ENCODE assay signal across 10 cellular contexts in genomic region chr10:13690281-13690825, GRCh38.
DNase-seq lines count a peak whose midpoint lies in the region; ATAC-seq, FAIRE-seq and TF ChIP-seq lines count a peak whose summit lies in the region.
"Had no signal": no experiment of that assay in that cellular context is flagged by ENCODE, and none has a peak within 500 bp of the region (broad histone marks: within the 10 kb centered on the region; RNA-seq: fewer than 3 reads in every experiment).

No MANE protein-coding gene starts in this region.

- peaks cover 21% of the 10 kb centered on the region for H3K4me1 ChIP-seq in HUES48 (ENCODE audit: control insufficient read depth, insufficient read depth, low read length)
- peaks cover 17 to 54% (median 34%) of the 10 kb centered on the region in 3 donors for H3K4me1 ChIP-seq in esophagus squamous epithelium

- FAIRE-seq in GM12892 (lab: Jason Lieb, UNC) (no peak), HTR-8/SVneo (lab: Jason Lieb, UNC) (no peak)

- H3K27ac ChIP-seq in HUES48 (ENCODE audit: low read depth, low read length) (peak overlapping the region; percentile 92), esophagus squamous epithelium (peak overlapping the region; percentile 49 to 77 (median 56))
- H3K27ac ChIP-seq: SJSA1 had no signal

- no peak for TF ChIP-seq POLR2A in GM12892 (IDR thresholded peaks at IDR 0.05; ENCODE audit: low read depth, low read length)
- no peak for TF ChIP-seq POLR2A in esophagus squamous epithelium (IDR thresholded peaks at IDR 0.05)

- TF ChIP-seq CTCF in esophagus squamous epithelium (IDR thresholded peaks at IDR 0.05): no peak

- intact Hi-C loops in esophagus squamous epithelium (cut with DNase I): loop anchor here (10.0 kb wide), 1 partner anchor 1416 kb away; no protein-coding TSS in a partner anchor

- WGBS in esophagus squamous epithelium, 2 donors: 32 to 40% methylated on average over 3 to 10 of the region's 10 CpGs

- H3K36me3 ChIP-seq in HUES48 (ENCODE audit: control insufficient read depth, insufficient read depth, low read length) (peaks cover 18% of the 10 kb centered on the region), esophagus squamous epithelium (peaks cover 0 to 45% (median 5%) of the 10 kb centered on the region in 3 donors)

- ATAC-seq in GM21447 (IDR thresholded peaks at IDR 0.05; ENCODE audit: unreplicated experiment): peak; percentile 85

- no peak overlapping the region for H3K9ac ChIP-seq in HUES48 (ENCODE audit: low read depth, low read length)

- H3K27me3 ChIP-seq in HUES48 (ENCODE audit: control insufficient read depth, insufficient read depth, low read length) (no peaks in the 10 kb centered on the region), esophagus squamous epithelium (no peaks in the 10 kb centered on the region)
- H3K27me3 ChIP-seq: SJSA1 had no signal

- DNase-seq in GM12892 (ENCODE audit: insufficient read length) (peak; percentile 40), esophagus squamous epithelium (lab: John Stamatoyannopoulos, UW) (no peak), HTR-8/SVneo (ENCODE audit: insufficient read length, low spot score) (no peak), iPS-NIHi11 (ENCODE audit: low spot score) (no peak), KG1 (lab: John Stamatoyannopoulos, UW) (no peak), D341Med (ENCODE audit: low spot score) (no peak)
- DNase-seq: stimulated activated CD4-positive, alpha-beta T cell treated with anti-CD3 and anti-CD28 coated beads, Interleukin-4, amount 100 ng/mL, for 4 hours had no signal

- no peaks in the 10 kb centered on the region for H3K9me3 ChIP-seq in HUES48 (ENCODE audit: control insufficient read depth, insufficient read depth, low read length)
- H3K9me3 ChIP-seq in esophagus squamous epithelium: no peaks in the 10 kb centered on the region
- H3K9me3 ChIP-seq: SJSA1 had no signal

- H3K4me3 ChIP-seq in HUES48 (ENCODE audit: low read depth, low read length) (no peak overlapping the region), esophagus squamous epithelium (no peak overlapping the region)
- H3K4me3 ChIP-seq: SJSA1 had no signal
